In the genomic region with DNA sequence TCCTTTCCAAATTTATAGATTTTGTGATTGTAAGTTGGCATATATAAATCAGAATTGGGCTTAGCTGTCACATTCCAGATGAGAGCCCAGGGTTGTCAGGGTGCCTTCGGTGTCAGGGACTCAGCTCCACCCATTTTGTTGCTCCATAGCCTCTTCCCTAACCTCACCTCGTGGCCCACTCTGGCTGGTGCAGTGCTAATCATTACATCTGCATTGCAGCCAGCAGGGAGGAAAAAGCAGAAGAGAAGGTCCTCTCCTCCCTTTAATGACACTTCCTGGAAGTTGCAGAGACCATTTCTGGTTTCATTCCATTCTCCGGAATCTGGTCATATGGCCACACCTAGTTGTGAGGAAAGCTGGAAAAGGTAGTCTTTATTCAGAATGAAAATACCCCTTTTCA, we compare ENCODE assay signal across 13 cellular contexts.
"Had no signal": no experiment of that assay in that cellular context is flagged by ENCODE, and none has a peak within 500 bp of the region (broad histone marks: within the 10 kb centered on the region; RNA-seq: fewer than 3 reads in every experiment).

No MANE protein-coding gene starts in this region.

- ATAC-seq: activated naive CD8-positive, alpha-beta T cell treated with anti-CD3 and anti-CD28 coated beads, Interleukin-2, amount 50 U/mL, for 24 hours; naive thymus-derived CD8-positive, alpha-beta T cell; stimulated activated memory B cell treated with anti-CD40 and anti-IgM and Interleukin-4, amounts not matched to agents 10 μg/mL and 1 μg/mL and 100 μg/mL, for 72 hours had no signal

- DNase-seq: activated CD4-positive, alpha-beta T cell treated with anti-CD3 and anti-CD28 coated beads, Interleukin-2, amount 50 U/mL, for 1 hour; activated CD8-positive, alpha-beta memory T cell treated with anti-CD3 and anti-CD28 coated beads for 24 hours; activated naive CD4-positive, alpha-beta T cell treated with Interleukin-2 at 50 U/mL for 16 hours; activated naive CD8-positive, alpha-beta T cell treated with anti-CD3 and anti-CD28 coated beads, Interleukin-2, amount 50 U/mL, for 24 hours; aorta; foreskin melanocyte; immature natural killer cell; mesenchymal stem cell; naive thymus-derived CD8-positive, alpha-beta T cell; posterior cingulate gyrus; stimulated activated CD4-positive, alpha-beta T cell treated with anti-CD3 and anti-CD28 coated beads, Interleukin-2, amount 100 ng/mL, for 48 hours; tibial artery had no signal
